ENCODE assay signal across 7 cellular contexts in the genomic region with DNA sequence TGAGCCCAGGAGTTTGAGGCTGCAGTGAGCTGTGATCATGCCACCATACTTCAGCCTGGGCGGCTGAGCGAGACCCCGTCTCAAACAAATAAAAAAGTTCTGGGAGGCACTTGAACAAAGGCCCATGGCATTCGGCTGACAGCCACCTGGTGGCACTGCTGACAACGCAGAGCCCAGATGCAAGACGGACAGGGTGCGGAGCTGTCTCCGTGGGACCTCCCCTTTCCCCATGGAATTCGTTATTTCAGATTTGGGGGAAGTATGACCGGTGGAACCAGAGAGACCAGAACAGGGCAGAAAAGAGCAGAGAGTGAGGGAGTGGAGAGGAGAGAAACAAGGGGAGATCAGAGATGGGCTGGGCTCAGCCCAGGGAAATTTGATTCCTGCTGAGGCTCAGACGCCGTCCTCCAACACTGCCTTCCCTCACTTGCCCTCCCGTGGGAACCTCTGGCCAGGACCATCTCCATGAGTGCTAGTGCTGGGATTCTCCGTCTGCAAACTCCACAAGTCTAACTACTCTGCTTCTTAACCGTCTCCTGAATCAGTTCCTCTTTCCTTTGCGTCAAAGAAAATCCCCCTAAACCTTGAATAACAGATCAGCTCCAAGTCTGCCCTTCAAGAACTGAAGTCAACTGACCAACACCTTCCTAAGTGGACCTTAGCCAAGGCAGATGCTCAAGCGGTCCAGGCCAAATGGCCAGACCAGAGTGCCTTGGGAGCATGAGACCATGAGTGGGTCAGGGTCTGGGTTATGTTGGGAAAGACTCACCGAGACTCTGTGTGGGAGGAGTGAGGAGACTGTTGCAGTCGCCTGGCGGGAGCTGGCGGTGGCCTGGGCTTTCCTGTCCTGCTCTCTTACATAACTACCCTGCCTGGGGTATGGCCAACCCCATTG. TPM values are rescaled to one million over a fixed set of nuclear protein-coding genes. Genes with fewer than 3 reads are reported as not detected.
DNase-seq lines count a peak whose midpoint lies in the region; ATAC-seq and TF ChIP-seq lines count a peak whose summit lies in the region.
"Had no signal": no experiment of that assay in that cellular context is flagged by ENCODE, and none has a peak within 500 bp of the region (broad histone marks: within the 10 kb centered on the region; RNA-seq: fewer than 3 reads in every experiment).

No MANE protein-coding gene starts in this region.

- no peaks in the 10 kb centered on the region for H3K27me3 ChIP-seq in DND-41 (ENCODE audit: insufficient read depth, low read length, poor library complexity)
- H3K27me3 ChIP-seq in NT2/D1 (ENCODE audit: insufficient read depth, insufficient read length) = no peaks in the 10 kb centered on the region
- H3K27me3 ChIP-seq in left ventricle myocardium inferior (ENCODE audit: low read depth) = no peaks in the 10 kb centered on the region

- intact Hi-C loops in left ventricle myocardium inferior (cut with micrococcal nuclease) = no loop called here

- H3K4me1 ChIP-seq in DND-41 (ENCODE audit: insufficient read depth, low read length) = 0 out of 2 replicates have a peak, but pooled peaks cover 5% of the 10 kb centered on the region
- H3K4me1 ChIP-seq in NT2/D1 (ENCODE audit: insufficient read depth, insufficient read length) = peaks cover 17% of the 10 kb centered on the region
- no peaks in the 10 kb centered on the region for H3K4me1 ChIP-seq in left ventricle myocardium inferior

- TF ChIP-seq CTCF in DND-41 (IDR thresholded peaks at IDR 0.05; ENCODE audit: borderline replicate concordance, extremely low read depth, low read length, poor library complexity, severe bottlenecking) = peak; percentile 40
- TF ChIP-seq CTCF in left ventricle myocardium inferior (IDR thresholded peaks at IDR 0.05; ENCODE audit: borderline replicate concordance) = no peak

- H4K20me1 ChIP-seq in DND-41 (ENCODE audit: insufficient read depth, low read length) = peaks cover 90% of the 10 kb centered on the region

- H3K9ac ChIP-seq in DND-41 (ENCODE audit: low read depth, low read length) = no peak overlapping the region
- peak overlapping the region; percentile 8 for H3K9ac ChIP-seq in NT2/D1 (ENCODE audit: insufficient read length, low read depth)

- H3K9me3 ChIP-seq in DND-41 (ENCODE audit: insufficient read depth, low read length, severe bottlenecking) (no peaks in the 10 kb centered on the region), NT2/D1 (ENCODE audit: insufficient read depth, low read length) (no peaks in the 10 kb centered on the region), left ventricle myocardium inferior (replicated peaks) (no peaks in the 10 kb centered on the region)

- no peak overlapping the region for H2AFZ ChIP-seq in DND-41 (ENCODE audit: low read depth, low read length)

- H3K4me3 ChIP-seq in DND-41 (ENCODE audit: low read depth in 1 of 2, low read length in 2 of 2) = no peak overlapping the region
- H3K4me3 ChIP-seq in NT2/D1 (ENCODE audit: insufficient read length, low read depth) = no peak overlapping the region
- H3K4me3 ChIP-seq in left ventricle myocardium inferior = no peak overlapping the region

- H3K4me2 ChIP-seq in DND-41 (ENCODE audit: insufficient read depth, low read length) = no peak overlapping the region

- no peak for DNase-seq in DND-41
- no peak for DNase-seq in NT2/D1 (ENCODE audit: low read depth, low spot score)
- peak; percentile 67 for DNase-seq in iPS-NIHi11 (ENCODE audit: low spot score)
- DNase-seq in retina = no peak
- DNase-seq in middle frontal gyrus (ENCODE audit: extremely low spot score, low spot score) = no peak
- DNase-seq in left ventricle myocardium inferior = no peak
- DNase-seq: stimulated activated CD4-positive, alpha-beta T cell treated with anti-CD3 and anti-CD28 coated beads, Interleukin-12 subunit alpha, Interleukin-12 subunit beta, amount 100 ng/mL, for 4 hours had no signal

- H3K36me3 ChIP-seq in DND-41 (ENCODE audit: insufficient read depth, low read length) = peaks cover 92% of the 10 kb centered on the region
- H3K36me3 ChIP-seq in NT2/D1 (ENCODE audit: insufficient read depth, insufficient read length, low read length) = peaks cover 84% of the 10 kb centered on the region
- H3K36me3 ChIP-seq in left ventricle myocardium inferior = peaks cover 37% of the 10 kb centered on the region

- peaks cover 94% of the 10 kb centered on the region for H3K79me2 ChIP-seq in DND-41 (ENCODE audit: insufficient read depth, low read length)

- H3K27ac ChIP-seq in DND-41 (ENCODE audit: low read length) (no peak overlapping the region), left ventricle myocardium inferior (replicated peaks) (no peak overlapping the region)

- ATAC-seq in DND-41 (ENCODE audit: insufficient read depth, low read depth) = no peak

RNA-seq across cellular contexts. Expression of a gene that starts 11.9 kb away (rescaled TPM):
- 8.6 TPM for total RNA-seq in left ventricle myocardium inferior

RNA-seq across cellular contexts. Expression of a gene that starts 12.2 kb away (rescaled TPM):
- total RNA-seq in left ventricle myocardium inferior = 28.4 TPM

RNA-seq across cellular contexts. Expression of a gene that starts 20.4 kb away (rescaled TPM):
- total RNA-seq in left ventricle myocardium inferior = not detected

RNA-seq across cellular contexts. Expression of a gene that starts 39.6 kb away (rescaled TPM):
- 47.5 TPM for total RNA-seq in left ventricle myocardium inferior

RNA-seq across cellular contexts. Expression of a gene that starts 39.9 kb away (rescaled TPM):
- 36.0 TPM for total RNA-seq in left ventricle myocardium inferior
